In genomic region chr15:79652972-79653371, GRCh38 we compare ENCODE assay signal across 7 cellular contexts.
DNase-seq lines count a peak whose midpoint lies in the region; FAIRE-seq and TF ChIP-seq lines count a peak whose summit lies in the region.
"Not testable (repeated sequence)": the region's sequence is repeated elsewhere in the genome, so short reads cannot be mapped to it uniquely, and the experiment has no call there.

No MANE protein-coding gene starts in this region.

- not testable (repeated sequence) for H3K36me3 ChIP-seq in MG63; astrocyte (ENCODE audit: insufficient read depth, low read length); osteoblast (ENCODE audit: insufficient read depth, low read length)

- DNase-seq in AG08395 (ENCODE audit: low spot score) (peak; percentile 38), EL (peak; percentile 64), HT1080 (ENCODE audit: low read depth) (peak; percentile 56), MG63 (peak; percentile 50), astrocyte (ENCODE audit: low read depth) (peak; percentile 58), choroid plexus epithelial cell (ENCODE audit: low read depth) (peak; percentile 65), osteoblast (ENCODE audit: insufficient read length, low spot score, missing footprints) (peak; percentile 62)

- not testable (repeated sequence) for H3K27ac ChIP-seq in astrocyte (ENCODE audit: low read depth, low read length); osteoblast (ENCODE audit: low read depth, low read length)

- not testable (repeated sequence) for H4K20me1 ChIP-seq in astrocyte (ENCODE audit: insufficient read depth, low read length); osteoblast (ENCODE audit: insufficient read depth, low read length)

- H2AFZ ChIP-seq in astrocyte (ENCODE audit: low read depth, low read length); osteoblast (ENCODE audit: low read length): not testable (repeated sequence)

- H3K4me3 Mint-ChIP-seq in astrocyte (ENCODE audit: unreplicated experiment), result not testable (repeated sequence)

- not testable (repeated sequence) for H3K36me3 Mint-ChIP-seq in astrocyte (ENCODE audit: low read depth, unreplicated experiment)

- TF ChIP-seq CTCF in astrocyte (IDR thresholded peaks at IDR 0.05; ENCODE audit: insufficient read depth, low read depth, low read length); choroid plexus epithelial cell (conservative IDR thresholded peaks at IDR 0.05; ENCODE audit: low read depth, low read length); osteoblast (IDR thresholded peaks at IDR 0.05; ENCODE audit: extremely low read depth, low read depth, low read length): not testable (repeated sequence)

- not testable (repeated sequence) for H3K4me1 ChIP-seq in astrocyte (ENCODE audit: insufficient read depth, low read length); osteoblast (ENCODE audit: insufficient read depth, low read length)

- H3K4me1 Mint-ChIP-seq in astrocyte (ENCODE audit: low read depth, unreplicated experiment), result peaks cover 10% of the 10 kb centered on the region

- not testable (repeated sequence) for H3K27me3 ChIP-seq in MG63; astrocyte (ENCODE audit: insufficient read depth, low read length); osteoblast (ENCODE audit: insufficient read depth, low read length)

- not testable (repeated sequence) for H3K9me3 Mint-ChIP-seq in astrocyte (ENCODE audit: unreplicated experiment)

- not testable (repeated sequence) for H3K79me2 ChIP-seq in astrocyte (ENCODE audit: insufficient read depth, low read length); osteoblast (ENCODE audit: insufficient read depth, low read length)

- H3K27ac Mint-ChIP-seq in astrocyte (ENCODE audit: unreplicated experiment), result not testable (repeated sequence)

- H3K9ac ChIP-seq in astrocyte (ENCODE audit: low read length), result not testable (repeated sequence)

- peak overlapping the region; percentile 44 for H3K4me2 ChIP-seq in astrocyte (ENCODE audit: low read length)
- not testable (repeated sequence) for H3K4me2 ChIP-seq in osteoblast (ENCODE audit: insufficient read depth, low read length)

- not testable (repeated sequence) for H3K27me3 Mint-ChIP-seq in astrocyte (ENCODE audit: low read depth, unreplicated experiment)

- not testable (repeated sequence) for FAIRE-seq in astrocyte (lab: Jason Lieb, UNC)

- not testable (repeated sequence) for H3K4me3 ChIP-seq in MG63; astrocyte (ENCODE audit: insufficient read depth, low read depth, low read length); choroid plexus epithelial cell (ENCODE audit: low read depth, low read length); osteoblast (ENCODE audit: insufficient read depth, low read length)

- not testable (repeated sequence) for H3K9me3 ChIP-seq in MG63; astrocyte (ENCODE audit: insufficient read depth, low read depth, low read length); osteoblast (ENCODE audit: low read depth, low read length)
